Comparison of ENCODE assay signal across 17 cellular contexts in the genomic region with DNA sequence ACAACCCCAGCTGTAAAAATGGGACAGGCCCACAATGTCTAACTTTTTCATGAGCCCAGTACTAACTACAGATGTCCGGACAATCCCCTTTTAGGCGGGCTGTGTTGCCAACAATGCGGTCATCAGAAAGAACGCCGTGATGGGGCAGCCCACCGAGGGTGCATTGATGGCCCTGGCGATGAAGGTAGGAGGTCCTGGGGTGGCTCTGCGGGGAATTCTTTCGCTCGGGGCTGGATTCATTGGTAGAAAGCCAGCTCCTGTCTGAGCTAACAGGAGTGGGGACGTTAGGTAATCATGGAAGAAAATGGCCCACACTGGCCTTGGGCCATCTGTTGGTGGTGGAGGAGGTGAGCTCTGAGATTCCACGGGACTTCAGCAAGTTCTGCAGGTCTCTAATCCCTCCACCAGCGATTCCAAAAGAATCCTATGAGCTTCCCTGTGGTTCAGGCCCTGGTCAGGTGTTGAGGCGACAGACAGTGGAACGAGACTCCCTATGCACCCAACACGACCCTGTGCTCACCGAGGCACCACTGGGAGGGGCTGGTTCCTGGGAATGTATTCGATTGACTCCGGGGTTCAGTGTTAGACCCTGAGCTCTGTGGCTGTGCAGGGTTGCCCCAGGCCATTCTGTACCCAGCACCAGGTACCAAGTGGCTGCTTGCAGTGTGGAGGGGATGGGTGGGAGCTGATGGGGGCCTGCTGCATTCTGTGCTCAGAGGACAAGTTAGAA.
DNase-seq lines count a peak whose midpoint lies in the region; ATAC-seq and TF ChIP-seq lines count a peak whose summit lies in the region.
"Had no signal": no experiment of that assay in that cellular context is flagged by ENCODE, and none has a peak within 500 bp of the region (broad histone marks: within the 10 kb centered on the region; RNA-seq: fewer than 3 reads in every experiment).

No MANE protein-coding gene starts in this region.

- H3K27ac Mint-ChIP-seq in endodermal cell = no peak overlapping the region

- intact Hi-C loops in transverse colon (cut with DNase I; ENCODE audit: low total_unique reads) = no loop called here

- no peak overlapping the region for H3K9ac ChIP-seq in endodermal cell (ENCODE audit: extremely low read depth, low read length, poor library complexity, severe bottlenecking)
- H3K9ac ChIP-seq in mucosa of rectum (ENCODE audit: low read depth in 1 of 2, low read length in 2 of 2) = peak overlapping the region in 1 of 2 donors; percentile 71
- H3K9ac ChIP-seq: SK-N-SH had no signal

- H3K9me3 Mint-ChIP-seq in endodermal cell = no peaks in the 10 kb centered on the region

- H3K36me3 Mint-ChIP-seq in endodermal cell (ENCODE audit: low read depth) = no peaks in the 10 kb centered on the region

- TF ChIP-seq CTCF in Peyer's patch (IDR thresholded peaks at IDR 0.05) (no peak), endodermal cell (conservative IDR thresholded peaks at IDR 0.05) (no peak), transverse colon (IDR thresholded peaks at IDR 0.05) (no peak)

- H3K4me1 Mint-ChIP-seq in endodermal cell = peaks cover 28% of the 10 kb centered on the region

- no peak overlapping the region for H3K4me3 Mint-ChIP-seq in endodermal cell

- TF ChIP-seq POLR2A in Peyer's patch (IDR thresholded peaks at IDR 0.05) (no peak), transverse colon (IDR thresholded peaks at IDR 0.05) (no peak)

- 88 to 93% methylated on average over 17 to 19 of the region's 19 CpGs for WGBS in endodermal cell (ENCODE audit: insufficient coverage in 1 of 2, insufficient read length in 1 of 2), 2 experiments
- WGBS in transverse colon (ENCODE audit: low coverage in 1 of 2), 2 donors = 81% methylated on average over 15 of the region's 19 CpGs; no CpG with 5 or more reads in 1 of the 2 donors

- ATAC-seq in GM18909 (IDR thresholded peaks at IDR 0.05; ENCODE audit: poor library complexity, unreplicated experiment) (no peak), GM21526 (IDR thresholded peaks at IDR 0.05; ENCODE audit: low FRiP score, unreplicated experiment) (no peak)

- H3K9me3 ChIP-seq in Peyer's patch (no peaks in the 10 kb centered on the region), endodermal cell (ENCODE audit: control insufficient read depth, low read length) (no peaks in the 10 kb centered on the region), mucosa of rectum (ENCODE audit: control insufficient read depth in 2 of 2, low read length in 2 of 2) (no peaks in the 10 kb centered on the region), transverse colon (no peaks in the 10 kb centered on the region)
- H3K9me3 ChIP-seq: SK-N-SH had no signal

- H3K4me1 ChIP-seq in Peyer's patch (peaks cover 0 to 29% (median 0%) of the 10 kb centered on the region in 4 donors), endodermal cell (ENCODE audit: control insufficient read depth, insufficient read depth, low read length) (peaks cover 4% of the 10 kb centered on the region), mucosa of rectum (ENCODE audit: control insufficient read depth in 2 of 2, insufficient read depth in 2 of 2, low read length in 2 of 2) (peaks cover 12 to 15% of the 10 kb centered on the region in 2 donors), transverse colon (peaks cover 0 to 12% (median 6%) of the 10 kb centered on the region in 4 donors)

- peaks cover 4% of the 10 kb centered on the region for H3K27me3 Mint-ChIP-seq in endodermal cell (ENCODE audit: insufficient read depth)

- H3K4me3 ChIP-seq in Peyer's patch (no peak overlapping the region), endodermal cell (ENCODE audit: low read length) (no peak overlapping the region), mucosa of rectum (ENCODE audit: low read length in 2 of 2) (no peak overlapping the region), transverse colon (no peak overlapping the region)

- H3K27me3 ChIP-seq in Peyer's patch (no peaks in the 10 kb centered on the region), endodermal cell (ENCODE audit: control insufficient read depth, insufficient read depth, low read length, poor library complexity, severe bottlenecking) (no peaks in the 10 kb centered on the region), mucosa of rectum (ENCODE audit: control insufficient read depth in 2 of 2, insufficient read depth in 2 of 2, low read length in 2 of 2) (peaks cover 0 to 2% of the 10 kb centered on the region in 2 donors), transverse colon (no peaks in the 10 kb centered on the region)

- in situ Hi-C loops in transverse colon (cut with MboI; ENCODE audit: low pct_ligation_motif_present in 1 of 4, low pct_unique_long_range_greater_than_20kb in 1 of 4, low sequenced_read_pairs in 3 of 4) = no loop called here

- TF ChIP-seq EP300 in transverse colon (IDR thresholded peaks at IDR 0.05; ENCODE audit: low read depth) = no peak

- no peaks in the 10 kb centered on the region for H3K36me3 ChIP-seq in Peyer's patch
- no peaks in the 10 kb centered on the region for H3K36me3 ChIP-seq in endodermal cell (ENCODE audit: control insufficient read depth, insufficient read depth, low read length)
- H3K36me3 ChIP-seq in mucosa of rectum (ENCODE audit: control insufficient read depth in 2 of 2, insufficient read depth in 2 of 2, low read length in 2 of 2) = peaks cover 18 to 30% of the 10 kb centered on the region in 2 donors
- no peaks in the 10 kb centered on the region for H3K36me3 ChIP-seq in transverse colon

- H3K27ac ChIP-seq in Peyer's patch (peak overlapping the region in 3 of 4 donors; percentile 45 to 88 (median 75)), endodermal cell (ENCODE audit: low read depth, low read length) (no peak overlapping the region), mucosa of rectum (ENCODE audit: low read depth in 2 of 2, low read length in 2 of 2) (peak overlapping the region; percentile 63 to 76), transverse colon (peak overlapping the region; percentile 43 to 68 (median 58))
- H3K27ac ChIP-seq: HL-60 had no signal

- DNase-seq in Peyer's patch (no peak), endodermal cell (peak; percentile 73), transverse colon (no peak), NCI-H524 (lab: John Stamatoyannopoulos, UW) (no peak)
- DNase-seq: GOT3, Kasumi-1, NCI-H1092 treated with DMSO at 0.1 percent for 48 hours, NCI-H1436 treated with DMSO at 0.1 percent for 48 hours, NCI-H187 treated with DMSO at 0.1 percent for 48 hours, NCI-H2171 treated with DMSO at 0.1 percent for 48 hours, NCI-H524 treated with DMSO at 0.1 percent for 48 hours, NCI-H774, SK-N-SH had no signal
